In the genomic region with DNA sequence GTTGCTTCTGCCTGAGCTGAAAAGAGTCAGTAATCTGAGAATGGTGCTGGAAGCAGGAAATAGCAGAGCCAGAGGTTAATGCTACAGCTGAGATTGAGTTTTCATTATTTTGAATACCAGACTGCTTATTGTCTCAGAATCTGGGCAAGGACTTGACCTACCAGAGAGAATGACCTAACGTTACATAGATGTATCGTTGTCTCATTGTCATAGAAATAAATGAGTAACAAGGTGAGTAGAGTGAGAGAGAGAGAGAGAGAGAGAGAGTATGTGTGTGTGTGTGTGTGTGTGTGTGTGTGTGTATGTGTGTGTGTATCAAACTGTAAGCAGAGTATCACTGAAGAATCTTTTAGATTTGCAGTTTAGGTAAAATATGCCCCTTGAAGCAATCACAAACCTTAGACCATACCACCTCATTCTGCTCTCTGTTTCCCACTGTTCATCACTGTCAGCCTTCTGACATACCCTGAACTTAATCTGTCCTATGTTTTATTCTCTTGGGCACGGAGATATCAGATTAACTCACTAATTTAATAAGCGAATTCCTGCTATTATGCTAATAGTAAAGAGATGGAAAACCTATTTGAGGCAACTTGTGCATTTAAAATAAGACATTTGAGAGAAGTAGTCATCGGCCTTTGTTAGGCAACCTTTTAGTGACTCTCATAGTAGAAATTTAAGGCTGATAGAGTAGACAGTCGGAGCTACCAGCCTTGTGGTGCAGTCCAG, we compare ENCODE assay signal across 14 cellular contexts.
DNase-seq lines count a peak whose midpoint lies in the region; ATAC-seq and TF ChIP-seq lines count a peak whose summit lies in the region.
"Had no signal": no experiment of that assay in that cellular context is flagged by ENCODE, and none has a peak within 500 bp of the region (broad histone marks: within the 10 kb centered on the region; RNA-seq: fewer than 3 reads in every experiment).

No MANE protein-coding gene starts in this region.

- TF ChIP-seq CTCF in HFFc6 (IDR thresholded peaks at IDR 0.05) (no peak), body of pancreas (IDR thresholded peaks at IDR 0.05) (no peak), glutamatergic neuron (IDR thresholded peaks at IDR 0.05; ENCODE audit: partially characterized antibody, unreplicated experiment) (no peak)

- H3K9me3 ChIP-seq in body of pancreas, result no peaks in the 10 kb centered on the region
- H3K9me3 ChIP-seq: A549 had no signal

- H3K4me1 Mint-ChIP-seq in HFFc6 (ENCODE audit: low read depth) (peaks cover 77% of the 10 kb centered on the region), glutamatergic neuron (ENCODE audit: low read depth, unreplicated experiment) (peaks cover 12% of the 10 kb centered on the region)
- no peaks in the 10 kb centered on the region for H3K4me1 Mint-ChIP-seq in activated naive CD4-positive, alpha-beta T cell treated with anti-CD3 and anti-CD28 coated beads, Interleukin-2, amount 10 ng/mL, durations not matched to agents 7 days and 5 days
- H3K4me1 Mint-ChIP-seq: activated CD4-positive, alpha-beta T cell treated with anti-CD3 and anti-CD28 coated beads, Interleukin-2, amount 10 ng/mL, durations not matched to agents 7 days and 5 days had no signal

- peaks cover 6% of the 10 kb centered on the region; the same call in 1 of the 2 replicates for H3K9me3 Mint-ChIP-seq in HFFc6
- H3K9me3 Mint-ChIP-seq in glutamatergic neuron (ENCODE audit: unreplicated experiment), result peaks cover 6% of the 10 kb centered on the region
- H3K9me3 Mint-ChIP-seq in activated naive CD4-positive, alpha-beta T cell treated with anti-CD3 and anti-CD28 coated beads, Interleukin-2, amount 10 ng/mL, durations not matched to agents 7 days and 5 days, result peaks cover 2% of the 10 kb centered on the region
- no peaks in the 10 kb centered on the region for H3K9me3 Mint-ChIP-seq in activated naive CD4-positive, alpha-beta T cell treated with anti-CD3 and anti-CD28 coated beads, Interleukin-2, amount 50 U/mL, for 72 hours
- H3K9me3 Mint-ChIP-seq: activated CD4-positive, alpha-beta T cell treated with anti-CD3 and anti-CD28 coated beads, Interleukin-2, amount 10 ng/mL, durations not matched to agents 7 days and 5 days had no signal

- H3K4me1 ChIP-seq in body of pancreas, result peaks cover 9% of the 10 kb centered on the region
- H3K4me1 ChIP-seq: A549 had no signal

- CTCF ChIA-PET in activated naive CD4-positive, alpha-beta T cell treated with anti-CD3 and anti-CD28 coated beads, Interleukin-2, amount 10 ng/mL, durations not matched to agents 7 days and 5 days (lab: Charles Lee), result no interaction called here

- H3K36me3 ChIP-seq in body of pancreas (replicated peaks in 1 of 2; ENCODE audit: insufficient read depth in 1 of 2, low read depth in 2 of 2), result no peaks in the 10 kb centered on the region

- H3K4me3 Mint-ChIP-seq in HFFc6 (peak overlapping the region; percentile 81), glutamatergic neuron (ENCODE audit: unreplicated experiment) (peak overlapping the region; percentile 44)
- H3K4me3 Mint-ChIP-seq in activated naive CD4-positive, alpha-beta T cell treated with anti-CD3 and anti-CD28 coated beads, Interleukin-2, amount 10 ng/mL, durations not matched to agents 7 days and 5 days, result no peak overlapping the region
- H3K4me3 Mint-ChIP-seq: activated CD4-positive, alpha-beta T cell treated with anti-CD3 and anti-CD28 coated beads, Interleukin-2, amount 10 ng/mL, durations not matched to agents 7 days and 5 days had no signal

- peaks cover 10% of the 10 kb centered on the region; the same call in 1 of the 2 replicates for H3K27me3 Mint-ChIP-seq in HFFc6 (ENCODE audit: insufficient read depth)
- no peaks in the 10 kb centered on the region for H3K27me3 Mint-ChIP-seq in glutamatergic neuron (ENCODE audit: unreplicated experiment)
- H3K27me3 Mint-ChIP-seq in activated naive CD4-positive, alpha-beta T cell treated with anti-CD3 and anti-CD28 coated beads, Interleukin-2, amount 10 ng/mL, durations not matched to agents 7 days and 5 days, result no peaks in the 10 kb centered on the region
- H3K27me3 Mint-ChIP-seq: activated CD4-positive, alpha-beta T cell treated with anti-CD3 and anti-CD28 coated beads, Interleukin-2, amount 10 ng/mL, durations not matched to agents 7 days and 5 days had no signal

- intact Hi-C loops in body of pancreas (cut with DNase I), result no loop called here

- H3K27ac ChIP-seq in body of pancreas, result peak overlapping the region in 2 of 4 donors; percentile 18 to 47
- H3K27ac ChIP-seq: A549 had no signal

- TF ChIP-seq POLR2A in body of pancreas (IDR thresholded peaks at IDR 0.05), result no peak

- no peaks in the 10 kb centered on the region for H3K27me3 ChIP-seq in body of pancreas

- H3K36me3 Mint-ChIP-seq in HFFc6 (ENCODE audit: low read depth) (peaks cover 68% of the 10 kb centered on the region), glutamatergic neuron (ENCODE audit: unreplicated experiment) (peaks cover 6% of the 10 kb centered on the region)
- no peaks in the 10 kb centered on the region for H3K36me3 Mint-ChIP-seq in activated naive CD4-positive, alpha-beta T cell treated with anti-CD3 and anti-CD28 coated beads, Interleukin-2, amount 10 ng/mL, durations not matched to agents 7 days and 5 days
- H3K36me3 Mint-ChIP-seq in activated naive CD4-positive, alpha-beta T cell treated with anti-CD3 and anti-CD28 coated beads, Interleukin-2, amount 50 U/mL, for 72 hours, result peaks cover 0 to 4% of the 10 kb centered on the region in 2 donors

- H3K27ac Mint-ChIP-seq in HFFc6 (peak overlapping the region; percentile 96), glutamatergic neuron (ENCODE audit: unreplicated experiment) (peak overlapping the region; percentile 83)
- H3K27ac Mint-ChIP-seq in activated naive CD4-positive, alpha-beta T cell treated with anti-CD3 and anti-CD28 coated beads, Interleukin-2, amount 10 ng/mL, durations not matched to agents 7 days and 5 days, result no peak overlapping the region
- H3K27ac Mint-ChIP-seq in activated naive CD4-positive, alpha-beta T cell treated with anti-CD3 and anti-CD28 coated beads, Interleukin-2, amount 50 U/mL, for 72 hours, result no peak overlapping the region
- H3K27ac Mint-ChIP-seq: activated CD4-positive, alpha-beta T cell treated with anti-CD3 and anti-CD28 coated beads, Interleukin-2, amount 10 ng/mL, durations not matched to agents 7 days and 5 days had no signal

- DNase-seq in A172 (ENCODE audit: low spot score), result peak; percentile 49
- DNase-seq in HFFc6, result peak; percentile 97
- no peak for DNase-seq in body of pancreas
- DNase-seq in glutamatergic neuron, result no peak
- no peak for DNase-seq in activated naive CD4-positive, alpha-beta T cell treated with anti-CD3 and anti-CD28 coated beads, Interleukin-2, amount 10 ng/mL, durations not matched to agents 7 days and 5 days
- DNase-seq in activated naive CD4-positive, alpha-beta T cell treated with anti-CD3 and anti-CD28 coated beads, Interleukin-2, amount 50 U/mL, for 72 hours (ENCODE audit: low spot score in 2 of 2), result no peak
- DNase-seq in NCI-H526 treated with DMSO at 0.1 percent for 48 hours (lab: John Stamatoyannopoulos, UW), result no peak
- DNase-seq: activated CD4-positive, alpha-beta T cell treated with anti-CD3 and anti-CD28 coated beads, Interleukin-2, amount 10 ng/mL, durations not matched to agents 7 days and 5 days; activated naive CD4-positive, alpha-beta T cell treated with Interleukin-2 at 50 U/mL for 16 hours; GDM1; left cardiac atrium; NCI-H526 had no signal

- H3K4me3 ChIP-seq in body of pancreas, result no peak overlapping the region
- H3K4me3 ChIP-seq: A549 had no signal

- ATAC-seq in body of pancreas (peak; percentile 40), HG03095 (IDR thresholded peaks at IDR 0.05; ENCODE audit: unreplicated experiment) (no peak)
- ATAC-seq in activated naive CD4-positive, alpha-beta T cell treated with anti-CD3 and anti-CD28 coated beads, Interleukin-2, amount 50 U/mL, for 72 hours, result no peak
- ATAC-seq: A549 had no signal

- 70 to 80% methylated on average over 6 of the region's 6 CpGs for WGBS in body of pancreas, 2 donors

Comparison
In these comparisons a context has a peak if more than half of its experiments do, and no peak if none do; other contexts are left out.
1. DNase-seq: peak in A172 (single experiment) and HFFc6 (single experiment); none in body of pancreas (0 of 4), glutamatergic neuron (single experiment), activated naive CD4-positive, alpha-beta T cell treated with anti-CD3 and anti-CD28 coated beads, Interleukin-2, amount 10 ng/mL, durations not matched to agents 7 days and 5 days (single experiment), activated naive CD4-positive, alpha-beta T cell treated with anti-CD3 and anti-CD28 coated beads, Interleukin-2, amount 50 U/mL, for 72 hours (0 of 2) and NCI-H526 treated with DMSO at 0.1 percent for 48 hours (single experiment).
2. H3K27ac Mint-ChIP-seq: peak in HFFc6 (single experiment) and glutamatergic neuron (single experiment); none in activated naive CD4-positive, alpha-beta T cell treated with anti-CD3 and anti-CD28 coated beads, Interleukin-2, amount 10 ng/mL, durations not matched to agents 7 days and 5 days (single experiment) and activated naive CD4-positive, alpha-beta T cell treated with anti-CD3 and anti-CD28 coated beads, Interleukin-2, amount 50 U/mL, for 72 hours (0 of 2).